ENCODE assay signal across 8 cellular contexts in the genomic region with DNA sequence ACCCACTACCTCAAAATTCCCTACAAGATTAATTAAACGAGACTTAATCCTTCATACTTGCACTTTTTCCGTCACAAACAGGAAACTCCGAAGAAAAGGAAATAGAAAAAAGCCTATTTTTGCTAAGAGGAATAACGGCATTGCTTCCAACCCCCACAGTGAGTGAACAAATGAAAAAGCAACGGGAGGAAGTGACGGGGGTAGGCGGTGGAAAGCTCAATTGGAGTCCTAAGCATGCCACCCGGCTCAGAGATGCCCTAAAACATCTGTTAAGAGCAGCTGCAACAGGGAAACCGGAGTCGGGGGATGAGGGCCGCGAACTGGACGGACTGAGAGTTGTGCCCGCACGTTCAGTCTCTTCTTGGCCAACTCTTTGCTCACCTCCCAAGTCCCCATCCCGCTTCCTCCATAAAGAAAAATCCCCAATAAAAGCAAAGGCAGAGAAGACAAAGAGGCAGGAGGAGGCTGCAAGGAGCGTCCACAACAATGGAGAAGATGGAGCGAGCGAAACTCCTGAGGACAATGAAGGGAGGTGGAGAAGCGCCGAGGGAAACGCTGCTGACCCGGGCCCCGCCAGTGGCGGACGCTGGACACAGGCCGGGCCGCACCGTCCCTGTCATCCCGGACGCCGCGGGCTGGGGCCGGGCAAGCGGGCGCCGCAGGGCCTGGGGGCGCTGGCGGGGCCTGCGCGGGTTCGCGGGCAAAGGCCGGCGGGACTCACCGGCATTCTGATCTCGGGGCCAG. TPM values are rescaled to one million over a fixed set of nuclear protein-coding genes. Genes with fewer than 3 reads are reported as not detected.
DNase-seq lines count a peak whose midpoint lies in the region; ATAC-seq and TF ChIP-seq lines count a peak whose summit lies in the region.

No MANE protein-coding gene starts in this region.

- CTCF ChIA-PET in Caco-2 (lab: Charles Lee): no interaction called here

- TF ChIP-seq POLR2A in uterus (IDR thresholded peaks at IDR 0.05): no peak

- H3K4me1 ChIP-seq in Caco-2 (0 out of 2 replicates have a peak, but pooled peaks cover 4% of the 10 kb centered on the region), rectal smooth muscle tissue (ENCODE audit: control insufficient read depth, insufficient read depth, low read length) (peaks cover 12% of the 10 kb centered on the region), uterus (peaks cover 5 to 8% of the 10 kb centered on the region in 2 donors)

- peak overlapping the region; percentile 92 for H3K27ac ChIP-seq in HL-60 (replicated peaks)
- H3K27ac ChIP-seq in rectal smooth muscle tissue (ENCODE audit: low read depth, low read length): peak overlapping the region; percentile 93
- peak overlapping the region; percentile 86 to 89 for H3K27ac ChIP-seq in uterus

- peak overlapping the region; percentile 67 for H3K4me3 ChIP-seq in Caco-2 (ENCODE audit: low read depth, low read length)
- peak overlapping the region; percentile 53 for H3K4me3 ChIP-seq in HL-60 (replicated peaks; ENCODE audit: insufficient read depth, low read length)
- peak overlapping the region; percentile 95 for H3K4me3 ChIP-seq in rectal smooth muscle tissue (ENCODE audit: low read length)
- peak overlapping the region; percentile 69 to 96 for H3K4me3 ChIP-seq in uterus

- H3K9me3 ChIP-seq in Caco-2: no peaks in the 10 kb centered on the region
- H3K9me3 ChIP-seq in uterus: no peaks in the 10 kb centered on the region

- intact Hi-C loops in Caco-2 (cut with micrococcal nuclease; ENCODE audit: unreplicated experiment): no loop called here
- intact Hi-C loops in left ventricle myocardium superior (cut with micrococcal nuclease): no loop called here
- intact Hi-C loops in uterus (cut with DNase I; ENCODE audit: low total_unique reads): no loop called here

- ATAC-seq in GM19397 (IDR thresholded peaks at IDR 0.05; ENCODE audit: unreplicated experiment) (peak; percentile 34), left ventricle myocardium superior (peak; percentile 63)

- H3K27me3 Mint-ChIP-seq in Caco-2 (ENCODE audit: insufficient read depth, unreplicated experiment): no peaks in the 10 kb centered on the region

- H3K4me3 Mint-ChIP-seq in Caco-2 (ENCODE audit: unreplicated experiment): peak overlapping the region; percentile 92

- DNase-seq in Caco-2: peak in 1 of 2 experiments; percentile 66
- DNase-seq in HL-60 (ENCODE audit: low read depth in 1 of 2, low spot score in 1 of 2): peak; percentile 39 to 81
- DNase-seq in SKM-1 treated with dmso at 0.1 percent for 144 hours (lab: John Stamatoyannopoulos, UW; ENCODE audit: unreplicated experiment): peak; percentile 57
- peak; percentile 75 for DNase-seq in amniotic epithelial cell (ENCODE audit: low read depth)
- peak; percentile 50 for DNase-seq in left ventricle myocardium superior
- peak; percentile 20 to 32 for DNase-seq in uterus

- peaks cover 8% of the 10 kb centered on the region for H3K36me3 Mint-ChIP-seq in Caco-2 (ENCODE audit: insufficient read depth, unreplicated experiment)

- TSS peak; percentile 36 for BruUV-seq in Caco-2 (replicated peaks; lab: Mats Ljungman, UMichigan)

- peak overlapping the region; percentile 95 for H3K9ac ChIP-seq in rectal smooth muscle tissue (ENCODE audit: low read length)

- POLR2A ChIA-PET in Caco-2 (lab: Charles Lee): interaction anchor here (0.6 to 1.3 kb wide), 4 partner anchors 97 to 1137 kb away, joined by 3 to 10 read pairs (median 4); partner anchors contain the start of genes BEND3 and SNX3

- no peaks in the 10 kb centered on the region for H3K36me3 ChIP-seq in Caco-2 (ENCODE audit: control insufficient read depth, insufficient read depth, low read length)
- H3K36me3 ChIP-seq in rectal smooth muscle tissue (ENCODE audit: control insufficient read depth, insufficient read depth, low read length): no peaks in the 10 kb centered on the region
- no peaks in the 10 kb centered on the region for H3K36me3 ChIP-seq in uterus

- peaks cover 7% of the 10 kb centered on the region for H3K4me1 Mint-ChIP-seq in Caco-2 (ENCODE audit: low read depth, unreplicated experiment)

- H3K9me3 Mint-ChIP-seq in Caco-2 (ENCODE audit: unreplicated experiment): no peaks in the 10 kb centered on the region

- TF ChIP-seq CTCF in Caco-2 (IDR thresholded peaks at IDR 0.05; ENCODE audit: insufficient read depth in 1 of 2, low read depth in 1 of 2, low read length in 1 of 2, severe bottlenecking in 1 of 2, unreplicated experiment in 1 of 2): no peak
- TF ChIP-seq CTCF in HL-60 (IDR thresholded peaks at IDR 0.05; ENCODE audit: insufficient read depth, low read length): no peak
- TF ChIP-seq CTCF in uterus (IDR thresholded peaks at IDR 0.05): peak in 1 of 4 experiments; percentile 3

- peak overlapping the region; percentile 93 for H3K27ac Mint-ChIP-seq in Caco-2 (ENCODE audit: unreplicated experiment)

- H3K27me3 ChIP-seq in Caco-2 (replicated peaks; ENCODE audit: control insufficient read depth, insufficient read depth, low read length): no peaks in the 10 kb centered on the region
- H3K27me3 ChIP-seq in HL-60 (ENCODE audit: insufficient read depth, poor library complexity, severe bottlenecking): no peaks in the 10 kb centered on the region
- H3K27me3 ChIP-seq in rectal smooth muscle tissue (ENCODE audit: control insufficient read depth, insufficient read depth, low read length): no peaks in the 10 kb centered on the region
- no peaks in the 10 kb centered on the region for H3K27me3 ChIP-seq in uterus

RNA-seq across cellular contexts. Expression of gene SEC63, which starts 0.7 kb away (rescaled TPM):
- total RNA-seq in Caco-2 (2022) (119 and 124 TPM in 2 replicates), left ventricle myocardium superior (45.2 TPM), uterus (100 to 1,000 TPM in 1 of 4 donors, 10 to 100 TPM in 3; 24.8 to 134 (median 44.4) TPM)
